ENCODE assay signal across 1 cellular context in genomic region chr2:176269319-176270099, GRCh38.
TF ChIP-seq lines count a peak whose summit lies in the region.

MTX2 (plus strand) TSS chr2:176269442; CDS start chr2:176269630, 188 bp downstream.

TF ChIP-seq in HepG2, 621 proteins besides CTCF, POLR2A, EP300 and RAD21 (continued from another document and continues in another):
- TF ChIP-seq ZHX1 (CRISPR knock-in tag; IDR thresholded peaks at IDR 0.05; ENCODE audit: low read depth) (peak; percentile 54), ASH2L (IDR thresholded peaks at IDR 0.05; ENCODE audit: insufficient read length, low read depth, low read length) (peak; percentile 99), ZEB1 (IDR thresholded peaks at IDR 0.05; ENCODE audit: insufficient replicate concordance, low read depth) (peak; percentile 30), SNAI1 (CRISPR knock-in tag; IDR thresholded peaks at IDR 0.05; ENCODE audit: borderline replicate concordance) (peak; percentile 88; the same call in 1 of the 2 replicates), ZMYM4 (CRISPR knock-in tag; IDR thresholded peaks at IDR 0.05) (peak; percentile 97), SP140L (CRISPR knock-in tag; IDR thresholded peaks at IDR 0.05; ENCODE audit: borderline replicate concordance) (peak; percentile 88; the same call in 1 of the 2 replicates), ZNF251 (CRISPR knock-in tag; IDR thresholded peaks at IDR 0.05) (no peak), IRF1 (CRISPR knock-in tag; IDR thresholded peaks at IDR 0.05; ENCODE audit: low read depth) (peak; percentile 68; the same call in 1 of the 2 replicates), POLR2AphosphoS2 (IDR thresholded peaks at IDR 0.05; ENCODE audit: low read depth, low read length) (0 out of 2 replicates have a peak, but pooled peaks have one; percentile 41), SALL2 (CRISPR knock-in tag; IDR thresholded peaks at IDR 0.05) (peak; percentile 93), ZNF432 (CRISPR knock-in tag; IDR thresholded peaks at IDR 0.05; ENCODE audit: borderline replicate concordance) (0 out of 2 replicates have a peak, but pooled peaks have one; percentile 54), ZNF678 (CRISPR knock-in tag; IDR thresholded peaks at IDR 0.05) (peak; percentile 66; the same call in 1 of the 2 replicates), ZNF550 (CRISPR knock-in tag; IDR thresholded peaks at IDR 0.05; ENCODE audit: borderline replicate concordance) (peak; percentile 80; the same call in 1 of the 2 replicates), NCOA1 (CRISPR knock-in tag; IDR thresholded peaks at IDR 0.05) (no peak), ZMYM3 (CRISPR knock-in tag; IDR thresholded peaks at IDR 0.05) (peak; percentile 86), PHF8 (CRISPR knock-in tag; IDR thresholded peaks at IDR 0.05) (peak; percentile 99), PRDM4 (CRISPR knock-in tag; IDR thresholded peaks at IDR 0.05; ENCODE audit: borderline replicate concordance) (0 out of 2 replicates have a peak, but pooled peaks have one; percentile 26), ZNF10 (CRISPR knock-in tag; IDR thresholded peaks at IDR 0.05; ENCODE audit: borderline replicate concordance, low read depth) (0 out of 2 replicates have a peak, but pooled peaks have one; percentile 32), SRSF1 (optimal IDR thresholded peaks at IDR 0.05; ENCODE audit: low read depth, low read length) (peak; percentile 92), KDM5B (CRISPR knock-in tag; IDR thresholded peaks at IDR 0.05; ENCODE audit: borderline replicate concordance) (peak; percentile 100), PCBP1 (IDR thresholded peaks at IDR 0.05; ENCODE audit: borderline replicate concordance, low read depth, low read length) (peak; percentile 81; the same call in 1 of the 2 replicates), NFATC3 (CRISPR knock-in tag; IDR thresholded peaks at IDR 0.05) (0 out of 2 replicates have a peak, but pooled peaks have one; percentile 59), ZC3H13 (CRISPR knock-in tag; IDR thresholded peaks at IDR 0.05) (peak; percentile 84), ZBTB14 (CRISPR knock-in tag; IDR thresholded peaks at IDR 0.05) (0 out of 2 replicates have a peak, but pooled peaks have one; percentile 51), ZBTB20 (CRISPR knock-in tag; IDR thresholded peaks at IDR 0.05; ENCODE audit: borderline replicate concordance, low read depth) (no peak; the same call in 1 of the 2 replicates), ZNF720 (CRISPR knock-in tag; IDR thresholded peaks at IDR 0.05) (no peak), ZNF576 (CRISPR knock-in tag; IDR thresholded peaks at IDR 0.05) (0 out of 2 replicates have a peak, but pooled peaks have one; percentile 71), NRL (CRISPR knock-in tag; IDR thresholded peaks at IDR 0.05; ENCODE audit: borderline replicate concordance) (peak; percentile 98), ZNF549 (CRISPR knock-in tag; IDR thresholded peaks at IDR 0.05) (no peak), ZSCAN5A (CRISPR knock-in tag; IDR thresholded peaks at IDR 0.05; ENCODE audit: borderline replicate concordance) (peak; percentile 97), ZNF616 (CRISPR knock-in tag; IDR thresholded peaks at IDR 0.05; ENCODE audit: low read depth) (peak; percentile 74; the same call in 1 of the 2 replicates), E2F5 (CRISPR knock-in tag; conservative IDR thresholded peaks at IDR 0.05) (peak; percentile 73; the same call in 1 of the 2 replicates), ZFY (CRISPR knock-in tag; IDR thresholded peaks at IDR 0.05) (peak; percentile 100), ATF2 (CRISPR knock-in tag; IDR thresholded peaks at IDR 0.05) (peak; percentile 42; the same call in 1 of the 2 replicates), ATF5 (CRISPR knock-in tag; IDR thresholded peaks at IDR 0.05; ENCODE audit: low read depth) (no peak), MBNL3 (CRISPR knock-in tag; conservative IDR thresholded peaks at IDR 0.05) (no peak), ZNF761 (CRISPR knock-in tag; conservative IDR thresholded peaks at IDR 0.05) (0 out of 2 replicates have a peak, but pooled peaks have one; percentile 48), ZNF709 (CRISPR knock-in tag; IDR thresholded peaks at IDR 0.05) (peak; percentile 97; the same call in 1 of the 2 replicates), FOSL2 (CRISPR knock-in tag; IDR thresholded peaks at IDR 0.05) (peak; percentile 54), TOPORS (CRISPR knock-in tag; IDR thresholded peaks at IDR 0.05) (peak; percentile 97), ZBTB38 (CRISPR knock-in tag; IDR thresholded peaks at IDR 0.05) (peak; percentile 86), ZNF713 (CRISPR knock-in tag; IDR thresholded peaks at IDR 0.05) (0 out of 2 replicates have a peak, but pooled peaks have one; percentile 61), ZNF260 (CRISPR knock-in tag; IDR thresholded peaks at IDR 0.05; ENCODE audit: borderline replicate concordance, low read depth) (no peak), SNAPC4 (CRISPR knock-in tag; IDR thresholded peaks at IDR 0.05) (peak; percentile 75; the same call in 1 of the 2 replicates), ZNF256 (CRISPR knock-in tag; conservative IDR thresholded peaks at IDR 0.05) (peak; percentile 95; the same call in 1 of the 2 replicates), SOX13 (IDR thresholded peaks at IDR 0.05) (no peak), SOX13 (CRISPR knock-in tag; conservative IDR thresholded peaks at IDR 0.05 in 1 of 2, IDR thresholded peaks at IDR 0.05 in 1 of 2) (peak in 1 of 2 experiments; percentile 59; a peak in 1 of 4 replicates), TBX2 (CRISPR knock-in tag; IDR thresholded peaks at IDR 0.05; ENCODE audit: borderline replicate concordance) (peak; percentile 96)
